In genomic region chr6:41578714-41579610, GRCh38 we compare ENCODE assay signal across 1 cellular context.
A peak's percentile ranks its signal among the peaks of the same experiment; 100 is the strongest.
TF ChIP-seq lines count a peak whose summit lies in the region.

No MANE protein-coding gene starts in this region.

TF ChIP-seq in HepG2, 621 proteins besides CTCF, POLR2A, EP300 and RAD21 (continued from another document and continues in another):
- no peak for TF ChIP-seq ZNF609 (CRISPR knock-in tag; IDR thresholded peaks at IDR 0.05; ENCODE audit: borderline replicate concordance)
- TF ChIP-seq LRRFIP1 (CRISPR knock-in tag; conservative IDR thresholded peaks at IDR 0.05), result no peak
- peak; percentile 79 for TF ChIP-seq PITX1 (CRISPR knock-in tag; IDR thresholded peaks at IDR 0.05)
- no peak; the same call in 1 of the 2 replicates for TF ChIP-seq ZNF546 (CRISPR knock-in tag; conservative IDR thresholded peaks at IDR 0.05)
- TF ChIP-seq REXO4 (CRISPR knock-in tag; IDR thresholded peaks at IDR 0.05; ENCODE audit: borderline replicate concordance), result no peak
- peak; percentile 14; the same call in 1 of the 2 replicates for TF ChIP-seq FOXK1 (CRISPR knock-in tag; IDR thresholded peaks at IDR 0.05; ENCODE audit: borderline replicate concordance, low read depth)
- no peak for TF ChIP-seq ZNF777 (CRISPR knock-in tag; IDR thresholded peaks at IDR 0.05)
- no peak for TF ChIP-seq SMYD3 (CRISPR knock-in tag; IDR thresholded peaks at IDR 0.05)
- TF ChIP-seq ZFP36L1 (CRISPR knock-in tag; IDR thresholded peaks at IDR 0.05), result no peak
- TF ChIP-seq HINFP (CRISPR knock-in tag; IDR thresholded peaks at IDR 0.05; ENCODE audit: low read depth), result no peak
- no peak for TF ChIP-seq SMARCE1 (IDR thresholded peaks at IDR 0.05; ENCODE audit: borderline replicate concordance)
- TF ChIP-seq ZNF10 (CRISPR knock-in tag; IDR thresholded peaks at IDR 0.05; ENCODE audit: borderline replicate concordance, low read depth), result no peak
- TF ChIP-seq ZSCAN31 (CRISPR knock-in tag; IDR thresholded peaks at IDR 0.05; ENCODE audit: low read depth), result no peak
- TF ChIP-seq ZNF615 (CRISPR knock-in tag; IDR thresholded peaks at IDR 0.05; ENCODE audit: borderline replicate concordance), result no peak
- TF ChIP-seq NCOR1 (IDR thresholded peaks at IDR 0.05; ENCODE audit: borderline replicate concordance, low read length), result peak; percentile 87; the same call in 1 of the 2 replicates
- TF ChIP-seq ZBTB44 (CRISPR knock-in tag; IDR thresholded peaks at IDR 0.05), result no peak
- no peak; the same call in 1 of the 2 replicates for TF ChIP-seq HNF4A (CRISPR knock-in tag; IDR thresholded peaks at IDR 0.05)
- no peak for TF ChIP-seq ZNF180 (CRISPR knock-in tag; IDR thresholded peaks at IDR 0.05; ENCODE audit: borderline replicate concordance, low read depth)
- no peak for TF ChIP-seq ZFP91 (CRISPR knock-in tag; IDR thresholded peaks at IDR 0.05; ENCODE audit: borderline replicate concordance)
- no peak for TF ChIP-seq ZNF589 (CRISPR knock-in tag; conservative IDR thresholded peaks at IDR 0.05)
- no peak; the same call in 1 of the 2 replicates for TF ChIP-seq GZF1 (CRISPR knock-in tag; IDR thresholded peaks at IDR 0.05)
- no peak for TF ChIP-seq SIX4 (CRISPR knock-in tag; IDR thresholded peaks at IDR 0.05)
- no peak for TF ChIP-seq IRF2 (CRISPR knock-in tag; IDR thresholded peaks at IDR 0.05)
- no peak for TF ChIP-seq NR2F1 (CRISPR knock-in tag; IDR thresholded peaks at IDR 0.05)
- TF ChIP-seq SAFB2 (CRISPR knock-in tag; IDR thresholded peaks at IDR 0.05; ENCODE audit: borderline replicate concordance, low read depth), result no peak
- TF ChIP-seq TCF7L2 (IDR thresholded peaks at IDR 0.05; ENCODE audit: low read depth, low read length), result no peak
- no peak for TF ChIP-seq ZNF780A (CRISPR knock-in tag; IDR thresholded peaks at IDR 0.05)
- TF ChIP-seq ZNF292 (CRISPR knock-in tag; IDR thresholded peaks at IDR 0.05; ENCODE audit: borderline replicate concordance, low read depth), result no peak
- TF ChIP-seq CHD4 (IDR thresholded peaks at IDR 0.05; ENCODE audit: borderline replicate concordance, low read length), result peak; percentile 79; the same call in 1 of the 2 replicates
- no peak for TF ChIP-seq SRF (IDR thresholded peaks at IDR 0.05; ENCODE audit: low read depth, low read length)
- TF ChIP-seq TFDP2 (CRISPR knock-in tag; IDR thresholded peaks at IDR 0.05), result no peak
- TF ChIP-seq MIER2 (CRISPR knock-in tag; IDR thresholded peaks at IDR 0.05), result no peak
- no peak for TF ChIP-seq HMG20A (CRISPR knock-in tag; IDR thresholded peaks at IDR 0.05; ENCODE audit: borderline replicate concordance)
- no peak for TF ChIP-seq FOXP4 (CRISPR knock-in tag; IDR thresholded peaks at IDR 0.05)
- no peak for TF ChIP-seq PLSCR1 (CRISPR knock-in tag; IDR thresholded peaks at IDR 0.05; ENCODE audit: borderline replicate concordance)
- TF ChIP-seq ZNF713 (CRISPR knock-in tag; IDR thresholded peaks at IDR 0.05), result no peak
- no peak for TF ChIP-seq TBL1XR1 (IDR thresholded peaks at IDR 0.05; ENCODE audit: borderline replicate concordance, low read length, partially characterized antibody)
- TF ChIP-seq E2F5 (CRISPR knock-in tag; conservative IDR thresholded peaks at IDR 0.05), result no peak
- TF ChIP-seq RXRA (CRISPR knock-in tag; IDR thresholded peaks at IDR 0.05), result 0 out of 2 replicates have a peak, but pooled peaks have one; percentile 33
- no peak for TF ChIP-seq ZNF260 (CRISPR knock-in tag; IDR thresholded peaks at IDR 0.05; ENCODE audit: borderline replicate concordance, low read depth)
- TF ChIP-seq POLR2G (IDR thresholded peaks at IDR 0.05; ENCODE audit: low read depth, low read length), result no peak
- TF ChIP-seq SOX5 (CRISPR knock-in tag; IDR thresholded peaks at IDR 0.05; ENCODE audit: borderline replicate concordance), result no peak
- no peak for TF ChIP-seq CHCHD3 (CRISPR knock-in tag; IDR thresholded peaks at IDR 0.05)
- TF ChIP-seq TOPORS (CRISPR knock-in tag; IDR thresholded peaks at IDR 0.05), result no peak
- TF ChIP-seq ZNF672 (CRISPR knock-in tag; IDR thresholded peaks at IDR 0.05), result no peak
- no peak for TF ChIP-seq ZNF816 (CRISPR knock-in tag; IDR thresholded peaks at IDR 0.05; ENCODE audit: borderline replicate concordance)
- no peak for TF ChIP-seq SRSF9 (IDR thresholded peaks at IDR 0.05; ENCODE audit: borderline replicate concordance, insufficient read depth, low read depth, low read length, poor library complexity, severe bottlenecking)
- no peak for TF ChIP-seq HOMEZ (CRISPR knock-in tag; IDR thresholded peaks at IDR 0.05; ENCODE audit: low read depth)
